1 cellular context compared by ENCODE assay signal in the genomic region with DNA sequence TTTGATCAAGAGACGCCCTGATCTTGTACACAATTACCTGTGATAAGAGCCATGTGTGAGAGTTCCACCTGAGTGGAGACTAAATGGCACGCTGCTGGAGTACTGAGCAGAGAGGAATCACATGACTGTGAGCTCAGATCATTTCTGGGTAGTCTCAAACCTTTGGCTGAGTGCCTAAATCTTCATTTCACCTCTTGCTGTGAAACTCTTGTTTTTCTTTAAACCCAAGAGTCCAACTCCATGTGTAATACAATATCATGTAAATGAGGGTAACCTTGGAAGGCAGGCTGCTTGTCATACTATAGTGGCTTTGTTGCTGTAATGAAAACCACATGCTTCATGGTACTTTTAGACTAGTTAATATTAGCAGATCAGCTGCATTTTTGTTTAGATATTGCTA.
TF ChIP-seq lines count a peak whose summit lies in the region.

No MANE protein-coding gene starts in this region.

TF ChIP-seq in HEK293, 187 proteins besides CTCF, POLR2A, EP300 and RAD21 (continued from another document):
- TF ChIP-seq, protein P1, sequence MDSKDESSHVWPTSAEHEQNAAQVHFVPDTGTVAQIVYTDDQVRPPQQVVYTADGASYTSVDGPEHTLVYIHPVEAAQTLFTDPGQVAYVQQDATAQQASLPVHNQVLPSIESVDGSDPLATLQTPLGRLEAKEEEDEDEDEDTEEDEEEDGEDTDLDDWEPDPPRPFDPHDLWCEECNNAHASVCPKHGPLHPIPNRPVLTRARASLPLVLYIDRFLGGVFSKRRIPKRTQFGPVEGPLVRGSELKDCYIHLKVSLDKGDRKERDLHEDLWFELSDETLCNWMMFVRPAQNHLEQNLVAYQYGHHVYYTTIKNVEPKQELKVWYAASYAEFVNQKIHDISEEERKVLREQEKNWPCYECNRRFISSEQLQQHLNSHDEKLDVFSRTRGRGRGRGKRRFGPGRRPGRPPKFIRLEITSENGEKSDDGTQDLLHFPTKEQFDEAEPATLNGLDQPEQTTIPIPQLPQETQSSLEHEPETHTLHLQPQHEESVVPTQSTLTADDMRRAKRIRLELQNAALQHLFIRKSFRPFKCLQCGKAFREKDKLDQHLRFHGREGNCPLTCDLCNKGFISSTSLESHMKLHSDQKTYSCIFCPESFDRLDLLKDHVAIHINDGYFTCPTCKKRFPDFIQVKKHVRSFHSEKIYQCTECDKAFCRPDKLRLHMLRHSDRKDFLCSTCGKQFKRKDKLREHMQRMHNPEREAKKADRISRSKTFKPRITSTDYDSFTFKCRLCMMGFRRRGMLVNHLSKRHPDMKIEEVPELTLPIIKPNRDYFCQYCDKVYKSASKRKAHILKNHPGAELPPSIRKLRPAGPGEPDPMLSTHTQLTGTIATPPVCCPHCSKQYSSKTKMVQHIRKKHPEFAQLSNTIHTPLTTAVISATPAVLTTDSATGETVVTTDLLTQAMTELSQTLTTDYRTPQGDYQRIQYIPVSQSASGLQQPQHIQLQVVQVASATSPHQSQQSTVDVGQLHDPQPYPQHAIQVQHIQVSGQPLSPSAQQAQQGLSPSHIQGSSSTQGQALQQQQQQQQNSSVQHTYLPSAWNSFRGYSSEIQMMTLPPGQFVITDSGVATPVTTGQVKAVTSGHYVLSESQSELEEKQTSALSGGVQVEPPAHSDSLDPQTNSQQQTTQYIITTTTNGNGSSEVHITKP (tag by site-specific recombination; IDR thresholded peaks at IDR 0.05) = peak; percentile 29; the same call in 1 of the 2 replicates
- TF ChIP-seq ATF2 (tag by site-specific recombination; IDR thresholded peaks at IDR 0.05; ENCODE audit: low read depth) (no peak), ZNF843 (tag by site-specific recombination; IDR thresholded peaks at IDR 0.05) (peak; percentile 60; the same call in 1 of the 2 replicates), ZIC2 (tag by site-specific recombination; IDR thresholded peaks at IDR 0.05) (peak; percentile 55), ZNF24 (tag by site-specific recombination; IDR thresholded peaks at IDR 0.05) (peak; percentile 68; the same call in 1 of the 2 replicates), ZNF785 (tag by site-specific recombination; IDR thresholded peaks at IDR 0.05) (no peak), ZNF561 (tag by site-specific recombination; IDR thresholded peaks at IDR 0.05; ENCODE audit: borderline replicate concordance) (peak; percentile 64; the same call in 1 of the 2 replicates), ZEB2 (tag by site-specific recombination; IDR thresholded peaks at IDR 0.05) (peak; percentile 49; the same call in 1 of the 2 replicates), WT1 (tag by site-specific recombination; IDR thresholded peaks at IDR 0.05) (peak; percentile 42; the same call in 1 of the 2 replicates), ZNF2 (tag by site-specific recombination; IDR thresholded peaks at IDR 0.05) (peak; percentile 20; the same call in 1 of the 2 replicates), HIC1 (tag by site-specific recombination; IDR thresholded peaks at IDR 0.05) (no peak), SETDB1 (IDR thresholded peaks at IDR 0.05; ENCODE audit: insufficient read length, low read length) (peak; percentile 10), ZNF660 (tag by site-specific recombination; IDR thresholded peaks at IDR 0.05) (peak; percentile 61; the same call in 1 of the 2 replicates), ZNF639 (tag by site-specific recombination; IDR thresholded peaks at IDR 0.05) (peak; percentile 24; the same call in 1 of the 2 replicates), KLF10 (tag by site-specific recombination; IDR thresholded peaks at IDR 0.05) (0 out of 2 replicates have a peak, but pooled peaks have one; percentile 8), ZNF169 (tag by site-specific recombination; IDR thresholded peaks at IDR 0.05) (no peak), KLF8 (tag by site-specific recombination; IDR thresholded peaks at IDR 0.05) (peak; percentile 18; the same call in 1 of the 2 replicates), FEZF1 (tag by site-specific recombination; IDR thresholded peaks at IDR 0.05) (peak; percentile 54; the same call in 1 of the 2 replicates), OSR2 (tag by site-specific recombination; IDR thresholded peaks at IDR 0.05) (no peak), ZNF335 (tag by site-specific recombination; conservative IDR thresholded peaks at IDR 0.05) (0 out of 2 replicates have a peak, but pooled peaks have one; percentile 17), GLIS1 (tag by site-specific recombination; IDR thresholded peaks at IDR 0.05) (peak; percentile 83)
- TF ChIP-seq, protein P2, sequence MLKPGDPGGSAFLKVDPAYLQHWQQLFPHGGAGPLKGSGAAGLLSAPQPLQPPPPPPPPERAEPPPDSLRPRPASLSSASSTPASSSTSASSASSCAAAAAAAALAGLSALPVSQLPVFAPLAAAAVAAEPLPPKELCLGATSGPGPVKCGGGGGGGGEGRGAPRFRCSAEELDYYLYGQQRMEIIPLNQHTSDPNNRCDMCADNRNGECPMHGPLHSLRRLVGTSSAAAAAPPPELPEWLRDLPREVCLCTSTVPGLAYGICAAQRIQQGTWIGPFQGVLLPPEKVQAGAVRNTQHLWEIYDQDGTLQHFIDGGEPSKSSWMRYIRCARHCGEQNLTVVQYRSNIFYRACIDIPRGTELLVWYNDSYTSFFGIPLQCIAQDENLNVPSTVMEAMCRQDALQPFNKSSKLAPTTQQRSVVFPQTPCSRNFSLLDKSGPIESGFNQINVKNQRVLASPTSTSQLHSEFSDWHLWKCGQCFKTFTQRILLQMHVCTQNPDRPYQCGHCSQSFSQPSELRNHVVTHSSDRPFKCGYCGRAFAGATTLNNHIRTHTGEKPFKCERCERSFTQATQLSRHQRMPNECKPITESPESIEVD (tag by site-specific recombination; IDR thresholded peaks at IDR 0.05) = peak; percentile 84
- TF ChIP-seq, protein P3, sequence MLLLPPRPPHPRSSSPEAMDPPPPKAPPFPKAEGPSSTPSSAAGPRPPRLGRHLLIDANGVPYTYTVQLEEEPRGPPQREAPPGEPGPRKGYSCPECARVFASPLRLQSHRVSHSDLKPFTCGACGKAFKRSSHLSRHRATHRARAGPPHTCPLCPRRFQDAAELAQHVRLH (tag by site-specific recombination; IDR thresholded peaks at IDR 0.05) = peak; percentile 93
- TF ChIP-seq, protein P4, sequence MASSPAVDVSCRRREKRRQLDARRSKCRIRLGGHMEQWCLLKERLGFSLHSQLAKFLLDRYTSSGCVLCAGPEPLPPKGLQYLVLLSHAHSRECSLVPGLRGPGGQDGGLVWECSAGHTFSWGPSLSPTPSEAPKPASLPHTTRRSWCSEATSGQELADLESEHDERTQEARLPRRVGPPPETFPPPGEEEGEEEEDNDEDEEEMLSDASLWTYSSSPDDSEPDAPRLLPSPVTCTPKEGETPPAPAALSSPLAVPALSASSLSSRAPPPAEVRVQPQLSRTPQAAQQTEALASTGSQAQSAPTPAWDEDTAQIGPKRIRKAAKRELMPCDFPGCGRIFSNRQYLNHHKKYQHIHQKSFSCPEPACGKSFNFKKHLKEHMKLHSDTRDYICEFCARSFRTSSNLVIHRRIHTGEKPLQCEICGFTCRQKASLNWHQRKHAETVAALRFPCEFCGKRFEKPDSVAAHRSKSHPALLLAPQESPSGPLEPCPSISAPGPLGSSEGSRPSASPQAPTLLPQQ (tag by site-specific recombination; IDR thresholded peaks at IDR 0.05) = 0 out of 2 replicates have a peak, but pooled peaks have one; percentile 28
